In the genomic region with DNA sequence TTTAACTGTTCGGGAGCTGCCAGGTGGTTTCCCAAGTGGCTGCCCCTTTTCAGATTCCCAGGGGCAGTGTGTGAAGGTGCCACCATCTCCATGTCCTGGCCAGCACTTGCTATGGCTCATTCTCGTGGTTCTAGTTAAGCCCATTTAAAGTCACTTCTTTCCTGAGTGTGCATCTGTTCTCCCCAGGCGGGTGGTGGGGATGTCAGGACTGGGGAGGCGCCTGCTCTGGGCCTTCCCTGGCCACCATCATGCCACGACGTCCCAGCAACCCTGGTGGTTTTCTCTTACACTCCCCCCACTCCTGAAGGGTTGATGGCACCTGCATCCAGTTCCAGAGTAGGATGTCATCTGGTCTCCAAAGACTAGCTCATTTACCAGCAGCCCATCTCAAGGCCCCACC, we compare ENCODE assay signal across 8 cellular contexts.
"Had no signal": no experiment of that assay in that cellular context is flagged by ENCODE, and none has a peak within 500 bp of the region (broad histone marks: within the 10 kb centered on the region; RNA-seq: fewer than 3 reads in every experiment).

No MANE protein-coding gene starts in this region.

- H3K27ac ChIP-seq: GM23248 had no signal

- DNase-seq: GM23248, GOT3, H7, HFFc6, IMR-90, KG1 had no signal

- H3K9me3 ChIP-seq: HAP-1 had no signal

- H3K27ac Mint-ChIP-seq: HFFc6 had no signal

- H3K9ac ChIP-seq: GM23248 had no signal

- H3K9me3 Mint-ChIP-seq: HFFc6 had no signal

- H3K4me1 ChIP-seq: HAP-1 had no signal

- H3K4me3 ChIP-seq: GM23248, HAP-1, K562 had no signal

- H3K4me3 Mint-ChIP-seq: HFFc6 had no signal

- H3K36me3 ChIP-seq: HAP-1 had no signal
